16 cellular contexts compared by ENCODE assay signal in the genomic region with DNA sequence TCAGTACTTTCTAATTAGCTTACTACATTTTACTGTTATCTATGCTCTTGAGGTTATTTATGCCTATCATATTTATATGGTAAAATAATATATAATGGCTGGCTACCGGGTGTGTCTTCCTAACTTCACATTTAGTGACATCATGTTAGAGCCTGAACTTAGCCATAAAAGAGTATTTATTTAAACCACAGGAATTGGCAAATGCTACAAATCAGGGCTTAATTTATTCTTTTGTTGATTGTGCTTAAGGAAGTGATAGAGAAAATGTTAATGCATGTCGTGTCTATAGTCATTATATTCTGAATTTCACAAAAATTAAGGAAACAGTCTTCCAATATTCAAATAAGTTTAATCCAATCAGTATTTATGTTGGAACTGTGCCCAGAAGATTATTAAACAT.
"Had no signal": no experiment of that assay in that cellular context is flagged by ENCODE, and none has a peak within 500 bp of the region (broad histone marks: within the 10 kb centered on the region; RNA-seq: fewer than 3 reads in every experiment).

No MANE protein-coding gene starts in this region.

- H3K27me3 ChIP-seq: hepatocyte, thyroid gland had no signal

- ATAC-seq: esophagus mucosa, left cardiac atrium, lower lobe of right lung, natural killer cell, sciatic nerve had no signal

- DNase-seq: effector memory CD4-positive, alpha-beta T cell; foreskin melanocyte; head of caudate nucleus; kidney; left cardiac atrium; left ventricle myocardium inferior; lower lobe of right lung; natural killer cell; posterior cingulate gyrus; stimulated activated CD4-positive, alpha-beta T cell treated with anti-CD3 and anti-CD28 coated beads, Interleukin-12 subunit alpha, Interleukin-12 subunit beta, amount 100 ng/mL, for 4 hours; stimulated activated naive CD4-positive, alpha-beta T cell treated with Interleukin-2 at 50 U/mL for 16 hours; thyroid gland had no signal

- H3K9me3 ChIP-seq: lower lobe of right lung, thyroid gland had no signal

- H3K4me3 ChIP-seq: hepatocyte, left ventricle myocardium inferior, lower lobe of right lung, skin epidermis, thyroid gland had no signal

- H3K36me3 ChIP-seq: left ventricle myocardium inferior, lower lobe of right lung, thyroid gland had no signal

- H3K27ac ChIP-seq: hepatocyte, left ventricle myocardium inferior, lower lobe of right lung, skin epidermis, thyroid gland had no signal

- H3K4me1 ChIP-seq: left ventricle myocardium inferior, lower lobe of right lung, thyroid gland had no signal
